1 cellular context compared by ENCODE assay signal in genomic region chr13:112894673-112895481, GRCh38.
TF ChIP-seq lines count a peak whose summit lies in the region.

No MANE protein-coding gene starts in this region.

TF ChIP-seq in HepG2, 621 proteins besides CTCF, POLR2A, EP300 and RAD21 (continued from another document):
- no peak; the same call in 1 of the 2 replicates for TF ChIP-seq ZNF281 (CRISPR knock-in tag; IDR thresholded peaks at IDR 0.05; ENCODE audit: borderline replicate concordance)
- TF ChIP-seq ZNF546 (CRISPR knock-in tag; conservative IDR thresholded peaks at IDR 0.05) = peak; percentile 43; the same call in 1 of the 2 replicates
- no peak for TF ChIP-seq GABPA (IDR thresholded peaks at IDR 0.05; ENCODE audit: low read depth, low read length)
- peak; percentile 31; the same call in 1 of the 2 replicates for TF ChIP-seq GABPA (CRISPR knock-in tag; IDR thresholded peaks at IDR 0.05; ENCODE audit: low read depth)
- 0 out of 2 replicates have a peak, but pooled peaks have one; percentile 28 for TF ChIP-seq ZNF274 (CRISPR knock-in tag; IDR thresholded peaks at IDR 0.05)
- TF ChIP-seq SNAPC2 (CRISPR knock-in tag; IDR thresholded peaks at IDR 0.05) = no peak
- TF ChIP-seq CREBL2 (CRISPR knock-in tag; IDR thresholded peaks at IDR 0.05; ENCODE audit: borderline replicate concordance) = no peak
- no peak for TF ChIP-seq ZNF619 (CRISPR knock-in tag; IDR thresholded peaks at IDR 0.05)
- peak; percentile 71 for TF ChIP-seq SMAD1 (CRISPR knock-in tag; IDR thresholded peaks at IDR 0.05; ENCODE audit: borderline replicate concordance, low read depth)
- TF ChIP-seq SRSF4 (IDR thresholded peaks at IDR 0.05; ENCODE audit: low read depth, low read length, poor library complexity, severe bottlenecking) = no peak
- no peak for TF ChIP-seq ZNF17 (CRISPR knock-in tag; IDR thresholded peaks at IDR 0.05)
- peak; percentile 40; the same call in 1 of the 2 replicates for TF ChIP-seq ELF3 (CRISPR knock-in tag; IDR thresholded peaks at IDR 0.05)
- TF ChIP-seq TFDP2 (CRISPR knock-in tag; IDR thresholded peaks at IDR 0.05) = 0 out of 2 replicates have a peak, but pooled peaks have one; percentile 28
- peak; percentile 34 for TF ChIP-seq UBTF (CRISPR knock-in tag; IDR thresholded peaks at IDR 0.05)
- peak; percentile 97 for TF ChIP-seq ZNF652 (CRISPR knock-in tag; IDR thresholded peaks at IDR 0.05; ENCODE audit: borderline replicate concordance, low read depth)
- no peak for TF ChIP-seq ZNF124 (CRISPR knock-in tag; IDR thresholded peaks at IDR 0.05)
- no peak for TF ChIP-seq ZNF205 (CRISPR knock-in tag; IDR thresholded peaks at IDR 0.05)
- no peak for TF ChIP-seq ZNF564 (CRISPR knock-in tag; IDR thresholded peaks at IDR 0.05)
- TF ChIP-seq ZBTB25 (CRISPR knock-in tag; IDR thresholded peaks at IDR 0.05) = no peak
- TF ChIP-seq ZBED4 (CRISPR knock-in tag; IDR thresholded peaks at IDR 0.05; ENCODE audit: borderline replicate concordance) = peak; percentile 56; the same call in 1 of the 2 replicates
- no peak for TF ChIP-seq ZNF414 (CRISPR knock-in tag; IDR thresholded peaks at IDR 0.05)
- no peak for TF ChIP-seq BCL3 (CRISPR knock-in tag; IDR thresholded peaks at IDR 0.05)
- 0 out of 2 replicates have a peak, but pooled peaks have one; percentile 21 for TF ChIP-seq ZFP37 (CRISPR knock-in tag; IDR thresholded peaks at IDR 0.05; ENCODE audit: borderline replicate concordance)
- TF ChIP-seq RNF2 (conservative IDR thresholded peaks at IDR 0.05; ENCODE audit: low read depth) = no peak
- no peak for TF ChIP-seq PLRG1 (conservative IDR thresholded peaks at IDR 0.05)
- TF ChIP-seq PHF20 (CRISPR knock-in tag; IDR thresholded peaks at IDR 0.05) = no peak; the same call in 1 of the 2 replicates
- peak; percentile 47; the same call in 1 of the 2 replicates for TF ChIP-seq ZMYM4 (CRISPR knock-in tag; IDR thresholded peaks at IDR 0.05)
- TF ChIP-seq ZZZ3 (CRISPR knock-in tag; IDR thresholded peaks at IDR 0.05; ENCODE audit: borderline replicate concordance) = no peak
- TF ChIP-seq DNMT1 (CRISPR knock-in tag; IDR thresholded peaks at IDR 0.05) = no peak
TF ChIP-seq in HepG2: peak in this region for 129.
